Comparison of ENCODE assay signal across 8 cellular contexts in genomic region chr13:76885203-76886004, GRCh38. TPM values are rescaled to one million over a fixed set of nuclear protein-coding genes. Genes with fewer than 3 reads are reported as not detected.
DNase-seq lines count a peak whose midpoint lies in the region; ATAC-seq and TF ChIP-seq lines count a peak whose summit lies in the region.

No MANE protein-coding gene starts in this region.

- H3K36me3 ChIP-seq in SJCRH30 (no peaks in the 10 kb centered on the region), ovary (no peaks in the 10 kb centered on the region)

- no peaks in the 10 kb centered on the region for H3K9me3 Mint-ChIP-seq in Calu3 (ENCODE audit: low read depth, unreplicated experiment)
- H3K9me3 Mint-ChIP-seq in activated naive CD4-positive, alpha-beta T cell treated with anti-CD3 and anti-CD28 coated beads, Interleukin-2, amount 50 U/mL, for 24 hours = no peaks in the 10 kb centered on the region
- peaks cover 5% of the 10 kb centered on the region for H3K9me3 Mint-ChIP-seq in glutamatergic neuron (ENCODE audit: unreplicated experiment)

- H3K36me3 Mint-ChIP-seq in Calu3 (ENCODE audit: insufficient read depth, unreplicated experiment) (peaks cover 18% of the 10 kb centered on the region), glutamatergic neuron (ENCODE audit: unreplicated experiment) (no peaks in the 10 kb centered on the region)
- peaks cover 4% of the 10 kb centered on the region for H3K36me3 Mint-ChIP-seq in activated naive CD4-positive, alpha-beta T cell treated with anti-CD3 and anti-CD28 coated beads, Interleukin-2, amount 50 U/mL, for 24 hours

- CTCF ChIA-PET in Calu3 (lab: Charles Lee) = interaction anchor here (0.8 to 1.0 kb wide), 2 partner anchors 63 to 1009 kb away, joined by 3 to 5 read pairs; no protein-coding TSS in a partner anchor

- no peak overlapping the region for H3K27ac ChIP-seq in SJCRH30
- peak overlapping the region; percentile 73 to 86 for H3K27ac ChIP-seq in ovary

- no peak overlapping the region for H3K27ac Mint-ChIP-seq in Calu3 (ENCODE audit: unreplicated experiment)
- H3K27ac Mint-ChIP-seq in activated naive CD4-positive, alpha-beta T cell treated with anti-CD3 and anti-CD28 coated beads, Interleukin-2, amount 50 U/mL, for 24 hours = peak overlapping the region; percentile 51
- peak overlapping the region; percentile 59 for H3K27ac Mint-ChIP-seq in glutamatergic neuron (ENCODE audit: unreplicated experiment)

- H3K9me3 ChIP-seq in SJCRH30 (replicated peaks) = no peaks in the 10 kb centered on the region
- no peaks in the 10 kb centered on the region for H3K9me3 ChIP-seq in ovary

- H3K4me3 ChIP-seq in SJCRH30 = peak overlapping the region; percentile 75
- peak overlapping the region; percentile 82 for H3K4me3 ChIP-seq in ovary

- no peak for TF ChIP-seq POLR2A in ovary (IDR thresholded peaks at IDR 0.05)

- H3K27me3 Mint-ChIP-seq in Calu3 (ENCODE audit: unreplicated experiment) (no peaks in the 10 kb centered on the region), glutamatergic neuron (ENCODE audit: unreplicated experiment) (peaks cover 5% of the 10 kb centered on the region)
- H3K27me3 Mint-ChIP-seq in activated naive CD4-positive, alpha-beta T cell treated with anti-CD3 and anti-CD28 coated beads, Interleukin-2, amount 50 U/mL, for 24 hours = peaks cover 3% of the 10 kb centered on the region

- no peaks in the 10 kb centered on the region for H3K27me3 ChIP-seq in SJCRH30
- H3K27me3 ChIP-seq in ovary = no peaks in the 10 kb centered on the region

- H3K4me1 Mint-ChIP-seq in Calu3 (ENCODE audit: low read depth, unreplicated experiment) = no peaks in the 10 kb centered on the region
- peaks cover 38% of the 10 kb centered on the region for H3K4me1 Mint-ChIP-seq in activated naive CD4-positive, alpha-beta T cell treated with anti-CD3 and anti-CD28 coated beads, Interleukin-2, amount 50 U/mL, for 24 hours
- peaks cover 21% of the 10 kb centered on the region for H3K4me1 Mint-ChIP-seq in glutamatergic neuron (ENCODE audit: low read depth, unreplicated experiment)

- peak; percentile 40 for ATAC-seq in GM19468 (IDR thresholded peaks at IDR 0.05; ENCODE audit: extremely low read depth, unreplicated experiment)

- TF ChIP-seq EP300 in ovary (IDR thresholded peaks at IDR 0.05) = no peak

- 0 to 1% (median 0%) methylated on average over 84 to 94 of the region's 94 CpGs for WGBS in ovary, 3 donors

- peak overlapping the region; percentile 62 for H3K4me3 Mint-ChIP-seq in Calu3 (ENCODE audit: low read depth, unreplicated experiment)
- peak overlapping the region; percentile 91 for H3K4me3 Mint-ChIP-seq in activated naive CD4-positive, alpha-beta T cell treated with anti-CD3 and anti-CD28 coated beads, Interleukin-2, amount 50 U/mL, for 24 hours
- H3K4me3 Mint-ChIP-seq in glutamatergic neuron (ENCODE audit: unreplicated experiment) = peak overlapping the region; percentile 92

- DNase-seq in Calu3 (peak; percentile 47), HK-2 (ENCODE audit: unreplicated experiment) (peak; percentile 54), SJCRH30 (peak; percentile 35 to 57), glutamatergic neuron (peak; percentile 75), ovary (peak; percentile 77 to 81 (median 78)), ureter (ENCODE audit: low spot score) (peak; percentile 82)

- H3K4me1 ChIP-seq in SJCRH30 (no peaks in the 10 kb centered on the region), ovary (ENCODE audit: insufficient read depth) (peaks cover 1% of the 10 kb centered on the region)

- intact Hi-C loops in Calu3 (cut with micrococcal nuclease; ENCODE audit: unreplicated experiment) = no loop called here
- intact Hi-C loops in ovary (cut with DNase I) = loop anchor here in 1 of 4 donors (10.0 kb wide), 1 partner anchor 411 kb away; no protein-coding TSS in a partner anchor

- BruUV-seq in Calu3 (replicated peaks; lab: Mats Ljungman, UMichigan) = no TSS peak

- TF ChIP-seq CTCF in Calu3 (IDR thresholded peaks at IDR 0.05; ENCODE audit: unreplicated experiment) = no peak
- no peak for TF ChIP-seq CTCF in glutamatergic neuron (IDR thresholded peaks at IDR 0.05; ENCODE audit: partially characterized antibody, unreplicated experiment)
- TF ChIP-seq CTCF in ovary (IDR thresholded peaks at IDR 0.05) = peak in 2 of 3 donors; percentile 39 to 43

RNA-seq across cellular contexts. Expression of gene KCTD12, which starts 0.8 kb away (rescaled TPM):
- total RNA-seq in Calu3 (2022) (2.8 and 3.7 TPM in 2 replicates), glutamatergic neuron (ENCODE audit: unreplicated experiment) (11.3 TPM), ovary (10 to 100 TPM; 44.1 to 91.8 (median 84.4) TPM), ureter (56.0 TPM)
- 3.2 and 3.5 TPM in 2 replicates for total RNA-seq in SJCRH30 (2014; rRNA removed; shearing (Covaris generic))
- polyA plus RNA-seq in ovary = 10 to 100 TPM; 52.3 to 68.5 TPM

Comparison
In these comparisons a context has a peak if more than half of its experiments do, and no peak if none do; other contexts are left out.
1. CTCF ChIP-seq: peak in ovary (2 of 3); none in Calu3 (single experiment) and glutamatergic neuron (single experiment).
2. Peak in every context shown above with its lines, with median percentiles within 50 percentile points of each other: DNase-seq and H3K4me3 Mint-ChIP-seq.